In genomic region chr18:23102498-23103260, GRCh38 we compare ENCODE assay signal across 18 cellular contexts. TPM values are rescaled to one million over a fixed set of nuclear protein-coding genes. Genes with fewer than 3 reads are reported as not detected.
DNase-seq lines count a peak whose midpoint lies in the region; ATAC-seq and TF ChIP-seq lines count a peak whose summit lies in the region.
"Had no signal": no experiment of that assay in that cellular context is flagged by ENCODE, and none has a peak within 500 bp of the region (broad histone marks: within the 10 kb centered on the region; RNA-seq: fewer than 3 reads in every experiment).

No MANE protein-coding gene starts in this region.

- H3K36me3 ChIP-seq in PC-3 (ENCODE audit: low read depth, low read length) (no peaks in the 10 kb centered on the region), mucosa of rectum (ENCODE audit: control insufficient read depth in 2 of 2, insufficient read depth in 2 of 2, low read length in 2 of 2) (no peaks in the 10 kb centered on the region)
- H3K36me3 ChIP-seq: SJCRH30 had no signal

- intact Hi-C loops in PC-3 (cut with micrococcal nuclease), result no loop called here
- intact Hi-C loops in dendritic cell treated with granulocyte-macrophage colony-stimulating factor and Interleukin-4, amounts not matched to agents 40 ng/mL and 50 ng/mL, for 4 days (cut with micrococcal nuclease), result no loop called here

- H2AFZ ChIP-seq in PC-3 (ENCODE audit: low read length), result no peak overlapping the region
- H2AFZ ChIP-seq: GM23248 had no signal

- peaks cover 32% of the 10 kb centered on the region for H3K4me1 Mint-ChIP-seq in dendritic cell treated with granulocyte-macrophage colony-stimulating factor and Interleukin-4, amounts not matched to agents 40 ng/mL and 50 ng/mL, for 4 days (ENCODE audit: low read depth)

- no peak overlapping the region for H3K4me3 ChIP-seq in PC-3 (ENCODE audit: low read length)
- no peak overlapping the region for H3K4me3 ChIP-seq in mucosa of rectum (ENCODE audit: low read length in 2 of 2)
- H3K4me3 ChIP-seq: GM12878, GM23248, SJCRH30 had no signal

- BruUV-seq in PC-3 (replicated peaks; lab: Mats Ljungman, UMichigan), result no TSS peak

- H3K9me2 ChIP-seq in PC-3 (replicated peaks; ENCODE audit: low read length), result no peaks in the 10 kb centered on the region

- no peak for DNase-seq in PC-3
- DNase-seq in retina, result no peak
- DNase-seq in SHP77 (lab: John Stamatoyannopoulos, UW), result no peak
- DNase-seq in HCEC 1CT, result no peak
- DNase-seq: DMS79, GM23248, Karpas-422, NCI-H187 treated with DMSO at 0.1 percent for 48 hours, NCI-H2171, NCI-H446 treated with DMSO at 0.1 percent for 48 hours, NCI-H774, SJCRH30 had no signal

- no peaks in the 10 kb centered on the region for H3K79me2 ChIP-seq in PC-3 (ENCODE audit: low read length)

- no peaks in the 10 kb centered on the region for H3K36me3 Mint-ChIP-seq in dendritic cell treated with granulocyte-macrophage colony-stimulating factor and Interleukin-4, amounts not matched to agents 40 ng/mL and 50 ng/mL, for 4 days (ENCODE audit: low read depth)
- H3K36me3 Mint-ChIP-seq: CD14-positive monocyte had no signal

- peak overlapping the region; percentile 56 for H3K27ac ChIP-seq in 22Rv1
- H3K27ac ChIP-seq in PC-3 (ENCODE audit: low read length), result peak overlapping the region; percentile 99
- H3K27ac ChIP-seq in mucosa of rectum (ENCODE audit: low read depth in 2 of 2, low read length in 2 of 2), result peak overlapping the region; percentile 3 to 88
- H3K27ac ChIP-seq: GM23248, SJCRH30 had no signal

- peak overlapping the region; percentile 79 for H3K9ac ChIP-seq in PC-3 (ENCODE audit: low read length)
- H3K9ac ChIP-seq in mucosa of rectum (ENCODE audit: low read depth in 1 of 2, low read length in 2 of 2), result peak overlapping the region in 1 of 2 donors; percentile 43
- H3K9ac ChIP-seq: GM23248 had no signal

- POLR2A ChIA-PET in PC-3 (lab: Charles Lee; ENCODE audit: unreplicated experiment), result interaction anchor here (0.8 kb wide), 1 partner anchor 31 kb away, joined by 7 read pairs; no protein-coding TSS in a partner anchor

- peaks cover 5% of the 10 kb centered on the region for H3F3A ChIP-seq in PC-3 (ENCODE audit: low read length, unreplicated experiment)

- no peaks in the 10 kb centered on the region for H4K20me1 ChIP-seq in PC-3 (ENCODE audit: low read length)

- H3K27ac Mint-ChIP-seq in dendritic cell treated with granulocyte-macrophage colony-stimulating factor and Interleukin-4, amounts not matched to agents 40 ng/mL and 50 ng/mL, for 4 days, result peak overlapping the region; percentile 60

- no peak for ATAC-seq in PC-3
- ATAC-seq in GM18867 (IDR thresholded peaks at IDR 0.05; ENCODE audit: unreplicated experiment), result no peak
- ATAC-seq: GM12878 had no signal

- peaks cover 8% of the 10 kb centered on the region for H3K9me3 Mint-ChIP-seq in dendritic cell treated with granulocyte-macrophage colony-stimulating factor and Interleukin-4, amounts not matched to agents 40 ng/mL and 50 ng/mL, for 4 days

- no peak overlapping the region for H3K4me3 Mint-ChIP-seq in dendritic cell treated with granulocyte-macrophage colony-stimulating factor and Interleukin-4, amounts not matched to agents 40 ng/mL and 50 ng/mL, for 4 days

- H3K27me3 Mint-ChIP-seq in dendritic cell treated with granulocyte-macrophage colony-stimulating factor and Interleukin-4, amounts not matched to agents 40 ng/mL and 50 ng/mL, for 4 days, result peaks cover 10% of the 10 kb centered on the region

- TF ChIP-seq CTCF in 22Rv1 (IDR thresholded peaks at IDR 0.05) (no peak), PC-3 (conservative IDR thresholded peaks at IDR 0.05; ENCODE audit: low read depth, low read length) (no peak)

- CTCF ChIA-PET in PC-3 (lab: Charles Lee), result interaction anchor here (0.8 kb wide), 1 partner anchor 29 kb away, joined by 3 read pairs; no protein-coding TSS in a partner anchor

- H3K27me3 ChIP-seq in PC-3 (ENCODE audit: low read length) (no peaks in the 10 kb centered on the region), mucosa of rectum (ENCODE audit: control insufficient read depth in 2 of 2, insufficient read depth in 2 of 2, low read length in 2 of 2) (no peaks in the 10 kb centered on the region)
- H3K27me3 ChIP-seq: SJCRH30 had no signal

- peak overlapping the region; percentile 65; the same call in 1 of the 2 replicates for H3K4me2 ChIP-seq in PC-3 (ENCODE audit: low read length)

- no peaks in the 10 kb centered on the region for H3K9me3 ChIP-seq in PC-3 (ENCODE audit: low read length)
- H3K9me3 ChIP-seq in mucosa of rectum (ENCODE audit: control insufficient read depth in 2 of 2, low read length in 2 of 2), result no peaks in the 10 kb centered on the region
- H3K9me3 ChIP-seq: SJCRH30 had no signal

- H3K4me1 ChIP-seq in PC-3 (ENCODE audit: insufficient read depth, low read length) (peaks cover 72% of the 10 kb centered on the region), mucosa of rectum (ENCODE audit: control insufficient read depth in 2 of 2, insufficient read depth in 2 of 2, low read length in 2 of 2) (peaks cover 16 to 46% of the 10 kb centered on the region in 2 donors)

RNA-seq across cellular contexts. Expression of gene CABLES1, which starts 32.6 kb away (rescaled TPM):
- 18.6 and 20.5 TPM in 2 replicates for total RNA-seq in PC-3 (2014; rRNA removed)

Comparison
In these comparisons a context has a peak if more than half of its experiments do, and no peak if none do; other contexts are left out.
1. H3K27ac ChIP-seq: peak in every context shown above with its lines; median percentile 99 in PC-3; 56 in 22Rv1; 46 in mucosa of rectum.